7 cellular contexts compared by ENCODE assay signal in the genomic region with DNA sequence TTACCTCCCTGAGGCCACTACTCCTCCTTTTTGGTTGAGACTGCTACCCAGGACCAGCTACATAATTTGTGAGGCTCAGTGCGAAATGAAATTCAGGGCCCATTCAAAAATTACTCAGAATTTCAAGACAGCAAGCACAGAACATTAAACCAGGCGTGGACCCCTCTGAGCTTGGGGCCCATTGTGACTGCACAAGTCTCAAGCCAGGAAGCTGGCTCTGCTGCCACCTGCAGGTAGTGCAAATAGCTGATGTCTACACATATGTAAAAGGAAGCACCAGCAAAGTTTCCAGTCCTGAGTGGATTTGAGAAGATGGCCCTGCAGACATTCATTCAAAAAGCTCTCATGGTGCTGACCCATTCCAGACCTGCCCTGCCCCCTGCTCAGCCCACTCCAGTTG.
DNase-seq lines count a peak whose midpoint lies in the region; ATAC-seq and TF ChIP-seq lines count a peak whose summit lies in the region.

No MANE protein-coding gene starts in this region.

- intact Hi-C loops in tibial artery (cut with DNase I; ENCODE audit: low total_unique reads) (no loop called here), esophagus muscularis mucosa (cut with DNase I) (no loop called here)

- WGBS in esophagus muscularis mucosa, result 33% methylated on average over 2 of the region's 2 CpGs

- peak; percentile 69 for ATAC-seq in GM21619 (IDR thresholded peaks at IDR 0.05; ENCODE audit: unreplicated experiment)

- H3K4me3 ChIP-seq in choroid plexus epithelial cell (ENCODE audit: low read depth, low read length) (no peak overlapping the region), tibial artery (no peak overlapping the region), esophagus muscularis mucosa (no peak overlapping the region)

- no peaks in the 10 kb centered on the region for H3K36me3 ChIP-seq in tibial artery
- no peaks in the 10 kb centered on the region for H3K36me3 ChIP-seq in esophagus muscularis mucosa

- H3K27ac Mint-ChIP-seq in neural crest cell (ENCODE audit: unreplicated experiment), result no peak overlapping the region

- no peaks in the 10 kb centered on the region for H3K36me3 Mint-ChIP-seq in neural crest cell (ENCODE audit: low read depth)

- TF ChIP-seq POLR2A in esophagus muscularis mucosa (IDR thresholded peaks at IDR 0.05; ENCODE audit: low read depth), result no peak

- H3K27me3 ChIP-seq in tibial artery, result no peaks in the 10 kb centered on the region
- no peaks in the 10 kb centered on the region for H3K27me3 ChIP-seq in esophagus muscularis mucosa

- no peak overlapping the region for H3K4me3 Mint-ChIP-seq in neural crest cell

- no peaks in the 10 kb centered on the region for H3K4me1 ChIP-seq in tibial artery
- no peaks in the 10 kb centered on the region for H3K4me1 ChIP-seq in esophagus muscularis mucosa

- no peak for TF ChIP-seq EP300 in esophagus muscularis mucosa (IDR thresholded peaks at IDR 0.05)

- no peaks in the 10 kb centered on the region for H3K27me3 Mint-ChIP-seq in neural crest cell (ENCODE audit: low read depth)

- TF ChIP-seq CTCF in choroid plexus epithelial cell (conservative IDR thresholded peaks at IDR 0.05; ENCODE audit: low read depth, low read length) (peak; percentile 52), neural crest cell (conservative IDR thresholded peaks at IDR 0.05) (peak; percentile 56), tibial artery (IDR thresholded peaks at IDR 0.05) (no peak), esophagus muscularis mucosa (IDR thresholded peaks at IDR 0.05) (peak in 1 of 3 experiments; percentile 27)

- H3K27ac ChIP-seq in tibial artery, result no peak overlapping the region
- H3K27ac ChIP-seq in esophagus muscularis mucosa (replicated peaks in 1 of 4), result no peak overlapping the region

- H3K9me3 Mint-ChIP-seq in neural crest cell, result no peaks in the 10 kb centered on the region

- DNase-seq in ELR (ENCODE audit: low read depth) (peak; percentile 22), NCI-H69 (lab: John Stamatoyannopoulos, UW) (peak; percentile 63), choroid plexus epithelial cell (ENCODE audit: low read depth) (peak; percentile 36), neural crest cell (ENCODE audit: low read depth, low spot score) (no peak), tibial artery (no peak), esophagus muscularis mucosa (ENCODE audit: extremely low spot score) (no peak)

- no peaks in the 10 kb centered on the region for H3K4me1 Mint-ChIP-seq in neural crest cell

- H3K9me3 ChIP-seq in tibial artery, result no peaks in the 10 kb centered on the region
- no peaks in the 10 kb centered on the region for H3K9me3 ChIP-seq in esophagus muscularis mucosa

Comparison
In these comparisons a context has a peak if more than half of its experiments do, and no peak if none do; other contexts are left out.
1. DNase-seq: peak in ELR (single experiment), NCI-H69 (single experiment) and choroid plexus epithelial cell (single experiment); none in neural crest cell (single experiment), tibial artery (0 of 2) and esophagus muscularis mucosa (single experiment).
2. CTCF ChIP-seq: peak in choroid plexus epithelial cell (single experiment) and neural crest cell (single experiment); none in tibial artery (0 of 2).